ENCODE assay signal across 8 cellular contexts in genomic region chr15:40336129-40337122, GRCh38. TPM values are rescaled to one million over a fixed set of nuclear protein-coding genes. Genes with fewer than 3 reads are reported as not detected.
DNase-seq lines count a peak whose midpoint lies in the region; ATAC-seq and TF ChIP-seq lines count a peak whose summit lies in the region.

No MANE protein-coding gene starts in this region.

- ATAC-seq in GM19324 (IDR thresholded peaks at IDR 0.05; ENCODE audit: low FRiP score, unreplicated experiment) (no peak), esophagus mucosa (no peak)

- no peak overlapping the region for H3K27ac ChIP-seq in HEK293 (ENCODE audit: extremely low read depth, low read depth, low read length)

- peak; percentile 39 for DNase-seq in DMS 273 treated with DMSO at 0.1 percent for 48 hours (lab: John Stamatoyannopoulos, UW)
- DNase-seq in UCSD-AML1 (lab: John Stamatoyannopoulos, UW; ENCODE audit: unreplicated experiment) = peak; percentile 78
- DNase-seq in neural crest cell (ENCODE audit: low read depth, low spot score) = no peak
- no peak for DNase-seq in activated gamma-delta T cell treated with Interleukin-2 at 50 U/mL for 16 hours
- DNase-seq in occipital lobe (lab: John Stamatoyannopoulos, UW) = no peak

- H3K4me3 Mint-ChIP-seq in neural crest cell = no peak overlapping the region

- no peaks in the 10 kb centered on the region for H3K9me3 ChIP-seq in HEK293 (ENCODE audit: control insufficient read depth, insufficient read depth, low read depth, low read length)

- H3K4me1 ChIP-seq in HEK293 (ENCODE audit: control insufficient read depth, insufficient read depth, low read length) = peaks cover 10% of the 10 kb centered on the region

- H3K27ac Mint-ChIP-seq in neural crest cell (ENCODE audit: unreplicated experiment) = peak overlapping the region; percentile 45

- no peaks in the 10 kb centered on the region for H3K9me3 Mint-ChIP-seq in neural crest cell

- peaks cover 21% of the 10 kb centered on the region for H3K4me1 Mint-ChIP-seq in neural crest cell

- POLR2A ChIA-PET in HEK293 (lab: Yijun Ruan, JAX) = interaction anchor here (1.1 to 1.6 kb wide), 2 partner anchors 7 to 12 kb away, joined by 3 read pairs; no protein-coding TSS in a partner anchor

- CTCF ChIA-PET in HEK293 (lab: Yijun Ruan, JAX) = interaction anchor here (0.9 to 7.1 kb wide), 12 partner anchors 9 to 66 kb away, joined by 3 to 82 read pairs (median 8); partner anchors contain the start of genes INAFM2 and PLCB2

- TF ChIP-seq CTCF in HEK293 (tag by site-specific recombination; IDR thresholded peaks at IDR 0.05) (0 out of 2 replicates have a peak, but pooled peaks have one; percentile 31), neural crest cell (conservative IDR thresholded peaks at IDR 0.05) (no peak)

- H3K36me3 Mint-ChIP-seq in neural crest cell (ENCODE audit: low read depth) = no peaks in the 10 kb centered on the region

- H3K27me3 Mint-ChIP-seq in neural crest cell (ENCODE audit: low read depth) = no peaks in the 10 kb centered on the region

- no peak overlapping the region for H3K4me3 ChIP-seq in HEK293 (ENCODE audit: low read depth, low read length)

- no peaks in the 10 kb centered on the region for H3K36me3 ChIP-seq in HEK293 (ENCODE audit: control insufficient read depth in 2 of 2, insufficient read depth in 1 of 2, low read length in 2 of 2)

TF ChIP-seq in HEK293, 187 proteins besides CTCF, POLR2A, EP300 and RAD21 (continues in another document):
- TF ChIP-seq ZBTB20 (tag by site-specific recombination; IDR thresholded peaks at IDR 0.05) = peak; percentile 60; the same call in 1 of the 2 replicates
- TF ChIP-seq PATZ1 (tag by site-specific recombination; IDR thresholded peaks at IDR 0.05) = peak; percentile 35; the same call in 1 of the 2 replicates
- TF ChIP-seq ZNF341 (tag by site-specific recombination; IDR thresholded peaks at IDR 0.05; ENCODE audit: low read depth) = 0 out of 2 replicates have a peak, but pooled peaks have one; percentile 21
- peak; percentile 24; the same call in 1 of the 2 replicates for TF ChIP-seq ZNF398 (tag by site-specific recombination; IDR thresholded peaks at IDR 0.05)
- no peak for TF ChIP-seq ZBTB21 (tag by site-specific recombination; IDR thresholded peaks at IDR 0.05)
- no peak for TF ChIP-seq ZNF529 (tag by site-specific recombination; IDR thresholded peaks at IDR 0.05; ENCODE audit: insufficient replicate concordance)
- TF ChIP-seq ZNF239 (tag by site-specific recombination; IDR thresholded peaks at IDR 0.05) = no peak
- no peak for TF ChIP-seq PRDM1 (tag by site-specific recombination; IDR thresholded peaks at IDR 0.05)
- TF ChIP-seq ZEB2 (tag by site-specific recombination; IDR thresholded peaks at IDR 0.05) = no peak
- 0 out of 2 replicates have a peak, but pooled peaks have one; percentile 14 for TF ChIP-seq ZNF10 (tag by site-specific recombination; IDR thresholded peaks at IDR 0.05)
- TF ChIP-seq ZBTB6 (tag by site-specific recombination; IDR thresholded peaks at IDR 0.05) = peak; percentile 55; the same call in 1 of the 2 replicates
- TF ChIP-seq IKZF3 (tag by site-specific recombination; IDR thresholded peaks at IDR 0.05) = 0 out of 2 replicates have a peak, but pooled peaks have one; percentile 15
- no peak for TF ChIP-seq ZSCAN18 (tag by site-specific recombination; IDR thresholded peaks at IDR 0.05)
- no peak for TF ChIP-seq ZNF626 (tag by site-specific recombination; IDR thresholded peaks at IDR 0.05)
- TF ChIP-seq ZBTB48 (tag by site-specific recombination; IDR thresholded peaks at IDR 0.05) = peak; percentile 15; the same call in 1 of the 2 replicates
- no peak for TF ChIP-seq ZNF157 (tag by site-specific recombination; IDR thresholded peaks at IDR 0.05)
- no peak for TF ChIP-seq ZNF473 (tag by site-specific recombination; IDR thresholded peaks at IDR 0.05)
- no peak for TF ChIP-seq ZNF830 (tag by site-specific recombination; IDR thresholded peaks at IDR 0.05; ENCODE audit: low read depth)
- no peak for TF ChIP-seq ZNF112 (tag by site-specific recombination; IDR thresholded peaks at IDR 0.05)
- TF ChIP-seq ZNF121 (tag by site-specific recombination; IDR thresholded peaks at IDR 0.05) = no peak
- TF ChIP-seq PRDM6 (tag by site-specific recombination; IDR thresholded peaks at IDR 0.05) = no peak
- no peak for TF ChIP-seq ZNF132 (tag by site-specific recombination; IDR thresholded peaks at IDR 0.05; ENCODE audit: borderline replicate concordance)
- peak; percentile 87 for TF ChIP-seq GLIS1 (tag by site-specific recombination; IDR thresholded peaks at IDR 0.05)
- peak; percentile 38; the same call in 1 of the 2 replicates for TF ChIP-seq WT1 (tag by site-specific recombination; IDR thresholded peaks at IDR 0.05)
- TF ChIP-seq MZF1 (tag by site-specific recombination; IDR thresholded peaks at IDR 0.05; ENCODE audit: borderline replicate concordance) = peak; percentile 78; the same call in 1 of the 2 replicates

RNA-seq across cellular contexts. Expression of gene CCDC9B, which starts 4.3 kb away (rescaled TPM):
- 0.33 TPM in 1 of 2 replicates, not detected in the other for total RNA-seq in neural crest cell
- 21.3 TPM for total RNA-seq in esophagus mucosa
- total RNA-seq in occipital lobe = 1.6 TPM

RNA-seq across cellular contexts. Expression of gene INAFM2, which starts 12.9 kb away (rescaled TPM):
- total RNA-seq in neural crest cell = 22.8 and 27.5 TPM in 2 replicates
- 7.1 TPM for total RNA-seq in esophagus mucosa
- total RNA-seq in occipital lobe = 14.8 TPM

RNA-seq across cellular contexts. Expression of gene PHGR1, which starts 14.4 kb away (rescaled TPM):
- not detected in 2 replicates for total RNA-seq in neural crest cell
- not detected for total RNA-seq in esophagus mucosa
- total RNA-seq in occipital lobe = not detected

RNA-seq across cellular contexts. Expression of gene DISP2, which starts 21.6 kb away (rescaled TPM):
- total RNA-seq in neural crest cell (2.0 and 3.1 TPM in 2 replicates), esophagus mucosa (0.28 TPM), occipital lobe (9.2 TPM)

RNA-seq across cellular contexts. Expression of gene PLCB2, which starts 28.7 kb away (rescaled TPM):
- total RNA-seq in neural crest cell (8.7 and 8.8 TPM in 2 replicates), esophagus mucosa (4.2 TPM), occipital lobe (3.3 TPM)

Comparison
In these comparisons a context has a peak if more than half of its experiments do, and no peak if none do; other contexts are left out.
1. DNase-seq: peak in DMS 273 treated with DMSO at 0.1 percent for 48 hours (single experiment) and UCSD-AML1 (single experiment); none in neural crest cell (single experiment), activated gamma-delta T cell treated with Interleukin-2 at 50 U/mL for 16 hours (single experiment) and occipital lobe (single experiment).